ENCODE assay signal across 16 cellular contexts in the genomic region with DNA sequence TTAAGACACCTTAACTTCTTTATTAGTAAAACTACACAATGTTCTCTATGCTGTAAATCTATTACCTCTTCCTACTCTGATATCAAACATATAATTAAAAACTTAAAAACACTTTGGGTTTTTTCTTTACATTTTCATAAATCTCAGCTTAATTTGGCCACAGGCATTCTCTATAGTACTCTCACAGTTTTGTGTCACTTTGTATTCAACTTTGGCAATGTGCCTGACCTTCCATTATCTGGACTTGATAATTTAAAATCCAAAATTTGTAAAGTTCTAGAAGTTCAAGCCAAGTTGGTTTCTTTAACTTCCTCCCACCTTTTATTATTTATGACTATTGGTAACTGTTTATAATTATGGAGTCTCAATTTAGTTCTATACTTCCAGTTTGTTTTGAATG. TPM values are rescaled to one million over a fixed set of nuclear protein-coding genes. Genes with fewer than 3 reads are reported as not detected.
DNase-seq lines count a peak whose midpoint lies in the region; ATAC-seq and TF ChIP-seq lines count a peak whose summit lies in the region.
"Had no signal": no experiment of that assay in that cellular context is flagged by ENCODE, and none has a peak within 500 bp of the region (broad histone marks: within the 10 kb centered on the region; RNA-seq: fewer than 3 reads in every experiment).

No MANE protein-coding gene starts in this region.

- H3K4me1 ChIP-seq in BLaER1 treated with 17β-estradiol and CSF1 and Interleukin-3, amounts not matched to agents 10 nM and 100 nM: peaks cover 36 to 58% (median 51%) of the 10 kb centered on the region in 10 experiments
- peaks cover 52% of the 10 kb centered on the region for H3K4me1 ChIP-seq in OCI-LY7 (ENCODE audit: insufficient read depth, low read length, poor library complexity, severe bottlenecking)

- no peaks in the 10 kb centered on the region for H3K9me3 Mint-ChIP-seq in activated naive CD8-positive, alpha-beta T cell (ENCODE audit: low read depth)
- H3K9me3 Mint-ChIP-seq in activated naive CD8-positive, alpha-beta T cell treated with anti-CD3 and anti-CD28 coated beads, Interleukin-2, amount 50 U/mL, for 24 hours: no peaks in the 10 kb centered on the region
- H3K9me3 Mint-ChIP-seq in nephron: no peaks in the 10 kb centered on the region
- H3K9me3 Mint-ChIP-seq: CD14-positive monocyte had no signal

- H3K9me2 ChIP-seq in OCI-LY7 (ENCODE audit: insufficient read depth, low read length): no peaks in the 10 kb centered on the region

- H3K27ac ChIP-seq in BLaER1 treated with 17β-estradiol and CSF1 and Interleukin-3, amounts not matched to agents 10 nM and 100 nM: peak overlapping the region in 7 of 11 experiments; percentile 23 to 90 (median 80); a peak in 13 of 22 replicates
- H3K27ac ChIP-seq in OCI-LY7 (ENCODE audit: low read depth, low read length, poor library complexity, severe bottlenecking): no peak overlapping the region
- H3K27ac ChIP-seq: PC-9 had no signal

- H3K9ac ChIP-seq in BLaER1 treated with 17β-estradiol and CSF1 and Interleukin-3, amounts not matched to agents 10 nM and 100 nM: peak overlapping the region in 2 of 11 experiments; percentile 36 to 77; a peak in 2 of 22 replicates

- no peak overlapping the region for H3K4me3 Mint-ChIP-seq in activated naive CD8-positive, alpha-beta T cell
- no peak overlapping the region for H3K4me3 Mint-ChIP-seq in activated naive CD8-positive, alpha-beta T cell treated with anti-CD3 and anti-CD28 coated beads, Interleukin-2, amount 50 U/mL, for 24 hours
- no peak overlapping the region for H3K4me3 Mint-ChIP-seq in nephron
- H3K4me3 Mint-ChIP-seq: CD14-positive monocyte had no signal

- CTCF ChIA-PET in OCI-LY7 (lab: Charles Lee; ENCODE audit: unreplicated experiment): no interaction called here

- POLR2A ChIA-PET in OCI-LY7 (lab: Charles Lee): interaction anchor here (0.6 to 4.6 kb wide), 3 partner anchors 10 to 377 kb away, joined by 3 to 21 read pairs (median 4); a partner anchor contains a TSS

- BruUV-seq in OCI-LY7 (replicated peaks; lab: Mats Ljungman, UMichigan): no TSS peak

- H3K27ac Mint-ChIP-seq in activated naive CD8-positive, alpha-beta T cell: peak overlapping the region; percentile 95
- no peak overlapping the region for H3K27ac Mint-ChIP-seq in activated naive CD8-positive, alpha-beta T cell treated with anti-CD3 and anti-CD28 coated beads, Interleukin-2, amount 50 U/mL, for 24 hours
- peak overlapping the region in 2 of 3 experiments; percentile 18 to 48 for H3K27ac Mint-ChIP-seq in nephron
- H3K27ac Mint-ChIP-seq: CD14-positive monocyte had no signal

- peaks cover 7% of the 10 kb centered on the region for H3K36me3 Mint-ChIP-seq in activated naive CD8-positive, alpha-beta T cell
- peaks cover 18% of the 10 kb centered on the region for H3K36me3 Mint-ChIP-seq in activated naive CD8-positive, alpha-beta T cell treated with anti-CD3 and anti-CD28 coated beads, Interleukin-2, amount 50 U/mL, for 24 hours (ENCODE audit: low read depth)
- H3K36me3 Mint-ChIP-seq in nephron (ENCODE audit: low read depth): peaks cover 5% of the 10 kb centered on the region

- TF ChIP-seq CTCF in OCI-LY7 (conservative IDR thresholded peaks at IDR 0.05; ENCODE audit: low read length) (no peak), nephron (IDR thresholded peaks at IDR 0.05; ENCODE audit: unreplicated experiment in 3 of 3) (no peak)

- peaks cover 0 to 22% (median 5%) of the 10 kb centered on the region in 11 experiments; a peak in 12 of 22 replicates for H3K36me3 ChIP-seq in BLaER1 treated with 17β-estradiol and CSF1 and Interleukin-3, amounts not matched to agents 10 nM and 100 nM
- peaks cover 10% of the 10 kb centered on the region; the same call in 1 of the 2 replicates for H3K36me3 ChIP-seq in OCI-LY7 (ENCODE audit: insufficient read depth, low read length)

- H3K4me2 ChIP-seq in BLaER1 treated with 17β-estradiol and CSF1 and Interleukin-3, amounts not matched to agents 10 nM and 100 nM: peak overlapping the region in 9 of 11 experiments; percentile 72 to 89 (median 87); a peak in 13 of 22 replicates
- H3K4me2 ChIP-seq in OCI-LY7 (ENCODE audit: low read length): 0 out of 2 replicates have a peak overlapping the region, but pooled peaks have one; percentile 69
- H3K4me2 ChIP-seq: PC-9 had no signal

- DNase-seq in activated naive CD8-positive, alpha-beta T cell treated with anti-CD3 and anti-CD28 coated beads, Interleukin-2, amount 50 U/mL, for 24 hours: no peak
- no peak for DNase-seq in OCI-LY7 (ENCODE audit: low spot score)
- DNase-seq: COR-L47, GOT3, NCI-H1436, NCI-H2029, NCI-H2171, NCI-H446 treated with DMSO at 0.1 percent for 48 hours, NCI-H748 treated with DMSO at 0.1 percent for 48 hours, PC-9 had no signal

- H3K4me3 ChIP-seq in BLaER1 treated with 17β-estradiol and CSF1 and Interleukin-3, amounts not matched to agents 10 nM and 100 nM: no peak overlapping the region
- no peak overlapping the region for H3K4me3 ChIP-seq in OCI-LY7 (ENCODE audit: low read depth, low read length, poor library complexity, severe bottlenecking)
- H3K4me3 ChIP-seq: PC-9 had no signal

- ATAC-seq in activated naive CD8-positive, alpha-beta T cell treated with anti-CD3 and anti-CD28 coated beads, Interleukin-2, amount 50 U/mL, for 24 hours: no peak
- ATAC-seq in HG03159 (IDR thresholded peaks at IDR 0.05; ENCODE audit: unreplicated experiment): no peak
- ATAC-seq in GM18520 (IDR thresholded peaks at IDR 0.05; ENCODE audit: unreplicated experiment): no peak

- H3K79me2 ChIP-seq in OCI-LY7 (ENCODE audit: insufficient read depth, low read depth, low read length): peaks cover 58% of the 10 kb centered on the region

- no peak overlapping the region for H2AFZ ChIP-seq in OCI-LY7 (ENCODE audit: low read length)
- H2AFZ ChIP-seq: PC-9 had no signal

- intact Hi-C loops in OCI-LY7 (cut with micrococcal nuclease; ENCODE audit: unreplicated experiment): loop anchor here (10.0 kb wide), 2 partner anchors 360 to 410 kb away; a partner anchor contains a TSS

- no peaks in the 10 kb centered on the region for H3K9me3 ChIP-seq in BLaER1 treated with 17β-estradiol and CSF1 and Interleukin-3, amounts not matched to agents 10 nM and 100 nM (replicated peaks in 1 of 11)
- H3K9me3 ChIP-seq in OCI-LY7 (ENCODE audit: low read length): no peaks in the 10 kb centered on the region

- H3K4me1 Mint-ChIP-seq in activated naive CD8-positive, alpha-beta T cell (ENCODE audit: low read depth): peaks cover 46% of the 10 kb centered on the region
- peaks cover 51% of the 10 kb centered on the region for H3K4me1 Mint-ChIP-seq in activated naive CD8-positive, alpha-beta T cell treated with anti-CD3 and anti-CD28 coated beads, Interleukin-2, amount 50 U/mL, for 24 hours
- peaks cover 24% of the 10 kb centered on the region for H3K4me1 Mint-ChIP-seq in nephron

- H4K20me1 ChIP-seq in BLaER1 treated with 17β-estradiol and CSF1 and Interleukin-3, amounts not matched to agents 10 nM and 100 nM: no peaks in the 10 kb centered on the region
- no peaks in the 10 kb centered on the region for H4K20me1 ChIP-seq in OCI-LY7 (ENCODE audit: insufficient read depth, low read length)

- H3K27me3 Mint-ChIP-seq in activated naive CD8-positive, alpha-beta T cell: no peaks in the 10 kb centered on the region
- no peaks in the 10 kb centered on the region for H3K27me3 Mint-ChIP-seq in activated naive CD8-positive, alpha-beta T cell treated with anti-CD3 and anti-CD28 coated beads, Interleukin-2, amount 50 U/mL, for 24 hours
- H3K27me3 Mint-ChIP-seq in nephron (ENCODE audit: low read depth): no peaks in the 10 kb centered on the region

- no peaks in the 10 kb centered on the region for H3K27me3 ChIP-seq in BLaER1 treated with 17β-estradiol and CSF1 and Interleukin-3, amounts not matched to agents 10 nM and 100 nM

RNA-seq across cellular contexts. Expression of a gene that starts 46.4 kb away (rescaled TPM):
- 16.1 and 26.4 TPM in 2 replicates for total RNA-seq in OCI-LY7 (2014; rRNA removed; shearing (Covaris generic))
- 31.2 and 31.5 TPM in 2 replicates for total RNA-seq in OCI-LY7 (2022)
